ENCODE assay signal across 21 cellular contexts in the genomic region with DNA sequence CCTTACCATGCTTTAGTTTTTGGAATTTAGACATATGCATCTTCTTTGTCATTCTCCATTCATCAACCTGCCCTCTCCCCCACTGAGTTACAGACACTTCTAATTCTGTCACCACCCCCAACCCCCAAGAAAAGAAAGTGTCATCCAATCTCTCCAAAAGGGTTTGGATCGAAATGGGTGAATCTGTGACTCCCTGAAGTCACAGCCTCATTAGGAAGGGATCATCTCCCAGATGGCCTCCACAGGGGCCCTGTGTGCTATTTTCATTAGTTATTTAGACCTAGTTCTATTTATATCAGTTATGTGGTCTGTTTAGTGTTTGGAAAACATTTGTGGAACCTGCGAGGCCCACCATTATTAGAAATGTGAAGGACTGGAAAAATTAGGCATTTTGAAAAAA.
"Had no signal": no experiment of that assay in that cellular context is flagged by ENCODE, and none has a peak within 500 bp of the region (broad histone marks: within the 10 kb centered on the region; RNA-seq: fewer than 3 reads in every experiment).

No MANE protein-coding gene starts in this region.

- H3K9me3 Mint-ChIP-seq: activated CD8-positive, alpha-beta T cell treated with anti-CD3 and anti-CD28 coated beads for 36 hours; mesothelial cell of epicardium had no signal

- H3K4me1 ChIP-seq: colonic mucosa, left lung, pancreas, right lobe of liver, vagina had no signal

- DNase-seq: activated CD4-positive, alpha-beta T cell treated with anti-CD3 and anti-CD28 coated beads for 48 hours; activated CD4-positive, CD25-positive, alpha-beta regulatory T cell; activated CD8-positive, alpha-beta T cell treated with anti-CD3 and anti-CD28 coated beads for 36 hours; activated naive CD4-positive, alpha-beta T cell treated with Interleukin-2 at 50 U/mL for 16 hours; activated naive CD8-positive, alpha-beta T cell treated with anti-CD3 and anti-CD28 coated beads, Interleukin-2, amount 10 ng/mL, durations not matched to agents 7 days and 5 days; activated T-cell treated with anti-CD3 and anti-CD28 coated beads, Interleukin-2, amount 50 U/mL, for 1 hour; amygdala; colonic mucosa; foreskin keratinocyte; hypothalamus; left lung; pancreas; right lobe of liver; stimulated activated CD4-positive, alpha-beta T cell treated with anti-CD3 and anti-CD28 coated beads, Interleukin-4, amount 100 ng/mL, for 24 hours; stomach; trophoblast cell had no signal

- H3K27ac Mint-ChIP-seq: activated CD8-positive, alpha-beta T cell treated with anti-CD3 and anti-CD28 coated beads for 36 hours; activated naive CD8-positive, alpha-beta T cell treated with anti-CD3 and anti-CD28 coated beads, Interleukin-2, amount 10 ng/mL, durations not matched to agents 7 days and 5 days; activated T-helper 17 cell treated with anti-CD3 and anti-CD28 coated beads, Interleukin-2, amount 50 U/mL, for 72 hours; mesothelial cell of epicardium; stimulated activated effector memory CD8-positive, alpha-beta T cell treated with anti-CD3 and anti-CD28 coated beads, Interleukin-12 subunit alpha, Interleukin-12 subunit beta, amount 100 ng/mL, for 72 hours had no signal

- H3K9me3 ChIP-seq: colonic mucosa, left lung, pancreas, right lobe of liver, stomach, vagina had no signal

- FAIRE-seq: pancreas had no signal

- H3K4me3 Mint-ChIP-seq: activated CD8-positive, alpha-beta T cell treated with anti-CD3 and anti-CD28 coated beads for 36 hours; activated naive CD8-positive, alpha-beta T cell treated with anti-CD3 and anti-CD28 coated beads, Interleukin-2, amount 10 ng/mL, durations not matched to agents 7 days and 5 days; activated T-helper 17 cell treated with anti-CD3 and anti-CD28 coated beads, Interleukin-2, amount 50 U/mL, for 72 hours; mesothelial cell of epicardium; stimulated activated effector memory CD8-positive, alpha-beta T cell treated with anti-CD3 and anti-CD28 coated beads, Interleukin-12 subunit alpha, Interleukin-12 subunit beta, amount 100 ng/mL, for 72 hours had no signal

- ATAC-seq: activated CD8-positive, alpha-beta T cell treated with anti-CD3 and anti-CD28 coated beads for 36 hours; activated T-helper 17 cell treated with anti-CD3 and anti-CD28 coated beads, Interleukin-2, amount 50 U/mL, for 72 hours; foreskin keratinocyte; left lung; pancreas; right lobe of liver; stimulated activated effector memory CD8-positive, alpha-beta T cell treated with anti-CD3 and anti-CD28 coated beads, Interleukin-12 subunit alpha, Interleukin-12 subunit beta, amount 100 ng/mL, for 72 hours had no signal

- H3K4me1 Mint-ChIP-seq: activated naive CD8-positive, alpha-beta T cell treated with anti-CD3 and anti-CD28 coated beads, Interleukin-2, amount 10 ng/mL, durations not matched to agents 7 days and 5 days; activated T-helper 17 cell treated with anti-CD3 and anti-CD28 coated beads, Interleukin-2, amount 50 U/mL, for 72 hours; stimulated activated effector memory CD8-positive, alpha-beta T cell treated with anti-CD3 and anti-CD28 coated beads, Interleukin-12 subunit alpha, Interleukin-12 subunit beta, amount 100 ng/mL, for 72 hours had no signal

- H3K27me3 Mint-ChIP-seq: activated CD8-positive, alpha-beta T cell treated with anti-CD3 and anti-CD28 coated beads for 36 hours; activated naive CD8-positive, alpha-beta T cell treated with anti-CD3 and anti-CD28 coated beads, Interleukin-2, amount 10 ng/mL, durations not matched to agents 7 days and 5 days; activated T-helper 17 cell treated with anti-CD3 and anti-CD28 coated beads, Interleukin-2, amount 50 U/mL, for 72 hours had no signal

- H3K36me3 Mint-ChIP-seq: mesothelial cell of epicardium; stimulated activated effector memory CD8-positive, alpha-beta T cell treated with anti-CD3 and anti-CD28 coated beads, Interleukin-12 subunit alpha, Interleukin-12 subunit beta, amount 100 ng/mL, for 72 hours had no signal

- H3K27ac ChIP-seq: cardiac muscle cell, colonic mucosa, foreskin keratinocyte, left lung, pancreas, right lobe of liver, stomach, vagina had no signal

- H3K4me3 ChIP-seq: cardiac muscle cell, colonic mucosa, left lung, pancreas, right lobe of liver, stomach, vagina had no signal

- H3K36me3 ChIP-seq: cardiac muscle cell, colonic mucosa, left lung, pancreas, right lobe of liver, stomach, vagina had no signal

- H3K27me3 ChIP-seq: cardiac muscle cell, colonic mucosa, foreskin keratinocyte, left lung, pancreas, right lobe of liver, stomach, vagina had no signal
